In the genomic region with DNA sequence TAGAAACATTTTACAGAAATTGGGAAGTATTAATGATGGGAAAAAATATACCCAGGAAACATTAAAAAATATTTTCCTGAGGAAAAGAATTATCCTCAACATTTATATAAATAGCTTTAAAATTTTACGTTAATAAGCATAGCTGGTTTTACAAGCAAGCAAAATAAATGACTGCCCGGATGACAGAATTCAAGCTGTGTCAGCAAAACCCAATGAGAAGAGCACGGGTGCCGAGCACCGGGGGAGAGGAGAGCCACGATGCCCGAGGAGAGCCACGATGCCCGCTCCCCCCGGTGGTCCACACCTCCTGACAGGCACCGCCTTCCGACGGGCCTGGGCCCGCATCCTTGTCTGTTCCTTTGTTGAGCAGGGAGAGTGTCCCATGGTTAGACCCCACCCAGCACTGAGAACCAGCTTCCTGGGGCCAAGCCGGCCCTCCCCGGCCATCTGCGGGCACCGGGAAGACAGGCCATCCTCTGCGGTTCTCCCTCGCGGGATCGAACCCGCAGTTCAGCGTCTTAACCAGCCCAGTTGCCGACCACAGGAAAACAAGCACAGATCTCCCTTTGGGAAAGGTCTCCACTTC, we compare ENCODE assay signal across 25 cellular contexts.
"Had no signal": no experiment of that assay in that cellular context is flagged by ENCODE, and none has a peak within 500 bp of the region (broad histone marks: within the 10 kb centered on the region; RNA-seq: fewer than 3 reads in every experiment).

No MANE protein-coding gene starts in this region.

- H3K9me3 Mint-ChIP-seq: activated naive CD4-positive, alpha-beta T cell treated with anti-CD3 and anti-CD28 coated beads, Interleukin-2, amount 50 U/mL, for 72 hours; activated T-cell treated with anti-CD3 and anti-CD28 coated beads, Interleukin-2, amount 50 U/mL, for 72 hours; nephron had no signal

- H3K4me2 ChIP-seq: hepatocyte had no signal

- H3K27me3 ChIP-seq: gastroesophageal sphincter, hepatocyte, pancreas, sigmoid colon, testis, transverse colon, uterus had no signal

- ATAC-seq: activated CD4-positive, alpha-beta T cell treated with anti-CD3 and anti-CD28 coated beads for 36 hours; activated naive CD4-positive, alpha-beta T cell treated with anti-CD3 and anti-CD28 coated beads, Interleukin-2, amount 50 U/mL, for 72 hours; activated T-cell treated with anti-CD3 and anti-CD28 coated beads, Interleukin-2, amount 50 U/mL, for 72 hours; gastroesophageal sphincter; stimulated activated naive B cell treated with anti-CD40 and anti-IgM and Interleukin-4, amounts not matched to agents 10 μg/mL and 1 μg/mL and 100 μg/mL, for 72 hours had no signal

- H3K36me3 Mint-ChIP-seq: activated naive CD4-positive, alpha-beta T cell treated with anti-CD3 and anti-CD28 coated beads, Interleukin-2, amount 50 U/mL, for 72 hours; stimulated activated naive B cell treated with anti-CD40 and anti-IgM and Interleukin-4, amounts not matched to agents 10 μg/mL and 1 μg/mL and 100 μg/mL, for 72 hours had no signal

- H3K4me3 ChIP-seq: gastroesophageal sphincter, hepatocyte, pancreas, prostate gland, sigmoid colon, testis, transverse colon, uterus had no signal

- H3K27ac ChIP-seq: gastroesophageal sphincter, hepatocyte, pancreas, prostate gland, sigmoid colon, testis, transverse colon, uterus had no signal

- H3K4me1 Mint-ChIP-seq: activated CD4-positive, alpha-beta T cell treated with anti-CD3 and anti-CD28 coated beads for 36 hours; stimulated activated naive B cell treated with anti-CD40 and anti-IgM and Interleukin-4, amounts not matched to agents 10 μg/mL and 1 μg/mL and 100 μg/mL, for 72 hours had no signal

- H3K9me3 ChIP-seq: gastroesophageal sphincter, pancreas, prostate gland, sigmoid colon, testis, transverse colon, uterus had no signal

- H3K4me3 Mint-ChIP-seq: activated CD4-positive, alpha-beta T cell treated with anti-CD3 and anti-CD28 coated beads for 36 hours; activated T-cell treated with anti-CD3 and anti-CD28 coated beads, Interleukin-2, amount 50 U/mL, for 72 hours; nephron; stimulated activated naive B cell treated with anti-CD40 and anti-IgM and Interleukin-4, amounts not matched to agents 10 μg/mL and 1 μg/mL and 100 μg/mL, for 72 hours had no signal

- H2AFZ ChIP-seq: hepatocyte had no signal

- DNase-seq: activated CD4-positive, alpha-beta T cell treated with anti-CD3 and anti-CD28 coated beads for 36 hours; activated CD4-positive, alpha-beta T cell treated with anti-CD3 and anti-CD28 coated beads, Interleukin-2, amount 50 U/mL, for 4 hours; activated CD4-positive, CD25-positive, alpha-beta regulatory T cell; activated naive CD4-positive, alpha-beta T cell; activated T-cell treated with anti-CD3 and anti-CD28 coated beads for 4 hours; activated T-cell treated with anti-CD3 and anti-CD28 coated beads, Interleukin-2, amount 50 U/mL, for 72 hours; cortex of kidney; islet precursor cell; left ventricle myocardium superior; pancreas; sigmoid colon; small intestine; stimulated activated CD4-positive, alpha-beta T cell treated with anti-CD3 and anti-CD28 coated beads, Interleukin-1b, Interleukin-23, amount 100 ng/mL, for 48 hours; stimulated activated CD4-positive, alpha-beta T cell treated with anti-CD3 and anti-CD28 coated beads, Interleukin-4, amount 100 ng/mL, for 4 hours; stimulated activated CD8-positive, alpha-beta memory T cell treated with anti-CD3 and anti-CD28 coated beads, Interleukin-4, amount 100 ng/mL, for 48 hours; stimulated activated naive B cell treated with anti-CD40 and anti-IgM and Interleukin-4, amounts not matched to agents 10 μg/mL and 1 μg/mL and 100 μg/mL, for 72 hours; testis; transverse colon had no signal

- H3K4me1 ChIP-seq: gastroesophageal sphincter, pancreas, prostate gland, sigmoid colon, transverse colon, uterus had no signal

- H3K36me3 ChIP-seq: gastroesophageal sphincter, pancreas, prostate gland, sigmoid colon, transverse colon, uterus had no signal

- H3K27ac Mint-ChIP-seq: activated CD4-positive, alpha-beta T cell treated with anti-CD3 and anti-CD28 coated beads for 36 hours; activated T-cell treated with anti-CD3 and anti-CD28 coated beads, Interleukin-2, amount 50 U/mL, for 72 hours; nephron; stimulated activated naive B cell treated with anti-CD40 and anti-IgM and Interleukin-4, amounts not matched to agents 10 μg/mL and 1 μg/mL and 100 μg/mL, for 72 hours had no signal

- FAIRE-seq: endothelial cell of umbilical vein, pancreas, small intestine had no signal

- H3K79me2 ChIP-seq: hepatocyte had no signal
